21 cellular contexts compared by ENCODE assay signal in genomic region chr1:2404890-2405511, GRCh38. TPM values are rescaled to one million over a fixed set of nuclear protein-coding genes. Genes with fewer than 3 reads are reported as not detected.
DNase-seq lines count a peak whose midpoint lies in the region; ATAC-seq, FAIRE-seq and TF ChIP-seq lines count a peak whose summit lies in the region.
"Had no signal": no experiment of that assay in that cellular context is flagged by ENCODE, and none has a peak within 500 bp of the region (broad histone marks: within the 10 kb centered on the region; RNA-seq: fewer than 3 reads in every experiment).

No MANE protein-coding gene starts in this region.

- H2AFZ ChIP-seq in GM23338 (no peak overlapping the region), endothelial cell of umbilical vein (ENCODE audit: low read depth, low read length) (no peak overlapping the region)

- CTCF ChIA-PET in endothelial cell of umbilical vein (lab: Charles Lee) = interaction anchor here (0.9 to 1.2 kb wide), 2 partner anchors 13 to 231 kb away, joined by 3 to 4 read pairs; partner anchors contain the start of genes MORN1 and RER1

- intact Hi-C loops in endothelial cell of umbilical vein (cut with micrococcal nuclease) = loop anchor here (10.0 kb wide), 1 partner anchor 1220 kb away; the partner anchor contains the start of gene TPRG1L
- intact Hi-C loops in ovary (cut with DNase I) = no loop called here

- H3K27ac Mint-ChIP-seq in GM23338 = no peak overlapping the region
- H3K27ac Mint-ChIP-seq: activated CD8-positive, alpha-beta T cell treated with anti-CD3 and anti-CD28 coated beads for 36 hours; endodermal cell had no signal

- peaks cover 16% of the 10 kb centered on the region for H3K27me3 Mint-ChIP-seq in GM23338 (ENCODE audit: insufficient read depth, low read depth, poor library complexity)
- H3K27me3 Mint-ChIP-seq: activated CD8-positive, alpha-beta T cell treated with anti-CD3 and anti-CD28 coated beads for 36 hours had no signal

- TSS peak; percentile 37 for BruUV-seq in endothelial cell of umbilical vein (replicated peaks; lab: Mats Ljungman, UMichigan)

- no peaks in the 10 kb centered on the region for H3K9me2 ChIP-seq in GM23338 (ENCODE audit: insufficient read depth)

- H3K9me1 ChIP-seq in endothelial cell of umbilical vein (replicated peaks; ENCODE audit: control insufficient read depth, extremely low read depth, insufficient read depth, low read length) = no peaks in the 10 kb centered on the region

- H3K9me3 ChIP-seq in endothelial cell of umbilical vein (replicated peaks; ENCODE audit: control insufficient read depth, insufficient read depth, low read length) = no peaks in the 10 kb centered on the region
- H3K9me3 ChIP-seq in ovary = no peaks in the 10 kb centered on the region
- H3K9me3 ChIP-seq: BLaER1 treated with 17β-estradiol and CSF1 and Interleukin-3, amounts not matched to agents 10 nM and 100 nM; tibial nerve had no signal

- no peak for TF ChIP-seq POLR2A in endothelial cell of umbilical vein (IDR thresholded peaks at IDR 0.05; ENCODE audit: low read depth, low read length)
- TF ChIP-seq POLR2A in ovary (IDR thresholded peaks at IDR 0.05) = no peak

- no peaks in the 10 kb centered on the region; the same call in 2 of the 3 replicates for H3K9me3 Mint-ChIP-seq in GM23338
- H3K9me3 Mint-ChIP-seq: activated CD8-positive, alpha-beta T cell treated with anti-CD3 and anti-CD28 coated beads for 36 hours; endodermal cell had no signal

- DNase-seq in GM23338 (ENCODE audit: low spot score) = no peak
- DNase-seq in endothelial cell of umbilical vein (ENCODE audit: low read depth, low spot score) = no peak
- peak in 2 of 5 donors; percentile 46 to 76 for DNase-seq in ovary
- DNase-seq in NCI-H510A (lab: John Stamatoyannopoulos, UW) = no peak
- no peak for DNase-seq in activated CD4-positive, alpha-beta T cell treated with anti-CD3 and anti-CD28 coated beads, Interleukin-2, amount 50 U/mL, for 1 hour
- DNase-seq: activated CD8-positive, alpha-beta T cell treated with anti-CD3 and anti-CD28 coated beads for 36 hours; amniotic stem cell; cerebellar nuclear complex; endodermal cell; KBM-7; NCI-H1092 treated with DMSO at 0.1 percent for 48 hours; NCI-H82; posterior cingulate gyrus; SW 1271 had no signal

- H3K4me1 Mint-ChIP-seq in GM23338 = no peaks in the 10 kb centered on the region; the same call in 2 of the 3 replicates
- H3K4me1 Mint-ChIP-seq: endodermal cell had no signal

- H3K4me3 Mint-ChIP-seq in GM23338 = no peak overlapping the region
- H3K4me3 Mint-ChIP-seq: activated CD8-positive, alpha-beta T cell treated with anti-CD3 and anti-CD28 coated beads for 36 hours; endodermal cell had no signal

- peaks cover 5% of the 10 kb centered on the region; the same call in 1 of the 2 replicates for H3K36me3 ChIP-seq in GM23338 (ENCODE audit: insufficient read depth)
- peaks cover 15 to 61% of the 10 kb centered on the region in 2 experiments for H3K36me3 ChIP-seq in endothelial cell of umbilical vein (ENCODE audit: control insufficient read depth in 2 of 2, extremely low read depth in 1 of 2, insufficient read depth in 2 of 2, low read length in 2 of 2)
- H3K36me3 ChIP-seq in ovary = no peaks in the 10 kb centered on the region

- H3K27me3 ChIP-seq in GM23338 (ENCODE audit: insufficient read depth) (no peaks in the 10 kb centered on the region), endothelial cell of umbilical vein (ENCODE audit: control insufficient read depth in 2 of 2, insufficient read depth in 2 of 2, low read length in 2 of 2) (no peaks in the 10 kb centered on the region), ovary (no peaks in the 10 kb centered on the region)
- H3K27me3 ChIP-seq: BLaER1 treated with 17β-estradiol and CSF1 and Interleukin-3, amounts not matched to agents 10 nM and 100 nM; tibial nerve had no signal

- dilution Hi-C loops in endothelial cell of umbilical vein (cut with MboI; ENCODE audit: extremely low pct_ligation_motif_present, low sequenced_read_pairs) = no loop called here

- no peak overlapping the region for H3K4me3 ChIP-seq in GM23338
- H3K4me3 ChIP-seq in endothelial cell of umbilical vein (replicated peaks in 1 of 3; ENCODE audit: insufficient read depth in 1 of 3, low read depth in 1 of 3, low read length in 3 of 3) = no peak overlapping the region
- no peak overlapping the region for H3K4me3 ChIP-seq in ovary
- H3K4me3 ChIP-seq: BLaER1 treated with 17β-estradiol and CSF1 and Interleukin-3, amounts not matched to agents 10 nM and 100 nM; tibial nerve had no signal

- TF ChIP-seq CTCF in GM23338 (conservative IDR thresholded peaks at IDR 0.05; ENCODE audit: low read depth in 2 of 2) (no peak), endothelial cell of umbilical vein (IDR thresholded peaks at IDR 0.05; ENCODE audit: extremely low read depth in 1 of 2, insufficient read depth in 1 of 2, low read depth in 1 of 2, low read length in 2 of 2) (no peak), ovary (IDR thresholded peaks at IDR 0.05) (no peak)

- ATAC-seq in GM23338 = no peak
- no peak for ATAC-seq in GM18511 (IDR thresholded peaks at IDR 0.05; ENCODE audit: unreplicated experiment)
- no peak for ATAC-seq in activated CD4-positive, CD25-positive, alpha-beta regulatory T cell treated with anti-CD3 and anti-CD28 coated beads, Interleukin-2, amount 50 U/mL, for 24 hours
- ATAC-seq: activated CD8-positive, alpha-beta T cell treated with anti-CD3 and anti-CD28 coated beads for 36 hours had no signal

- FAIRE-seq in endothelial cell of umbilical vein (lab: Jason Lieb, UNC) = no peak
- FAIRE-seq: frontal cortex, H1 had no signal

- no peak for TF ChIP-seq EP300 in ovary (IDR thresholded peaks at IDR 0.05)

- no peaks in the 10 kb centered on the region for H3K79me2 ChIP-seq in GM23338 (replicated peaks; ENCODE audit: insufficient read depth)
- peaks cover 1% of the 10 kb centered on the region for H3K79me2 ChIP-seq in endothelial cell of umbilical vein (ENCODE audit: control insufficient read depth, insufficient read depth, low read length)

- peaks cover 63% of the 10 kb centered on the region for H3K36me3 Mint-ChIP-seq in GM23338 (ENCODE audit: low read depth)

- WGBS in ovary, 3 donors = 31 to 49% (median 34%) methylated on average over 24 of the region's 24 CpGs

- H3K4me2 ChIP-seq in GM23338 (no peak overlapping the region), endothelial cell of umbilical vein (ENCODE audit: insufficient read depth, low read length) (no peak overlapping the region)
- H3K4me2 ChIP-seq: BLaER1 treated with 17β-estradiol and CSF1 and Interleukin-3, amounts not matched to agents 10 nM and 100 nM had no signal

- H3K4me1 ChIP-seq in GM23338 (ENCODE audit: insufficient read depth) (no peaks in the 10 kb centered on the region), endothelial cell of umbilical vein (ENCODE audit: control insufficient read depth, extremely low read depth, insufficient read depth, low read length) (peaks cover 12% of the 10 kb centered on the region), ovary (ENCODE audit: insufficient read depth) (no peaks in the 10 kb centered on the region)
- H3K4me1 ChIP-seq: BLaER1 treated with 17β-estradiol and CSF1 and Interleukin-3, amounts not matched to agents 10 nM and 100 nM had no signal

- POLR2A ChIA-PET in endothelial cell of umbilical vein (lab: Charles Lee) = interaction anchor here (0.5 kb wide), 1 partner anchor 206 kb away, joined by 5 read pairs; no protein-coding TSS in a partner anchor

- peak overlapping the region; percentile 35 for H3K9ac ChIP-seq in endothelial cell of umbilical vein (replicated peaks; ENCODE audit: extremely low read depth, insufficient read depth, low read length)

- peaks cover 14% of the 10 kb centered on the region; the same call in 1 of the 2 replicates for H3F3A ChIP-seq in GM23338 (replicated peaks; ENCODE audit: low read depth)

- H3K27ac ChIP-seq in GM23338 (ENCODE audit: low read depth) (peak overlapping the region; percentile 63), endothelial cell of umbilical vein (ENCODE audit: insufficient read depth, low read depth, low read length) (peak overlapping the region; percentile 18), ovary (peak overlapping the region; percentile 22 to 57)
- H3K27ac ChIP-seq: BLaER1 treated with 17β-estradiol and CSF1 and Interleukin-3, amounts not matched to agents 10 nM and 100 nM; tibial nerve had no signal

- H4K20me1 ChIP-seq in GM23338 (replicated peaks; ENCODE audit: insufficient read depth) (no peaks in the 10 kb centered on the region), endothelial cell of umbilical vein (replicated peaks; ENCODE audit: control insufficient read depth, extremely low read depth, insufficient read depth, low read length) (no peaks in the 10 kb centered on the region)

RNA-seq across cellular contexts. Expression of gene PEX10, which starts 7.4 kb away (rescaled TPM):
- total RNA-seq in GM23338 (2014; rRNA removed; shearing (Covaris generic)) = 43.3 and 53.9 TPM in 2 replicates
- polyA plus RNA-seq in GM23338 (2016; fragmentation: Nextera tagmentation; extraction: Ambion mirVana) (15.0 and 15.9 TPM in 2 replicates), endothelial cell of umbilical vein (25.1 and 31.5 TPM in 2 replicates), ovary (10 to 100 TPM; 14.5 to 19.3 TPM)
- polyA plus RNA-seq in PFSK-1 (2012; ENCODE audit: insufficient read length, low read depth) = 37.8 TPM
- total RNA-seq in endothelial cell of umbilical vein (23.0 and 26.7 TPM in 2 replicates), ovary (10 to 100 TPM; 14.4 to 25.9 (median 23.0) TPM)
- polyA plus RNA-seq in endothelial cell of umbilical vein (2011; cell fraction: cytosol; rRNA removed) = 20.0 and 25.0 TPM in 2 replicates
- 17.1 and 17.6 TPM in 2 replicates for polyA plus RNA-seq in endothelial cell of umbilical vein (2011; cell fraction: nucleus; rRNA removed)
- 15.0 and 16.1 TPM in 2 replicates for polyA plus RNA-seq in endothelial cell of umbilical vein (2012)
- 14.5 and 18.2 TPM in 2 replicates for polyA minus RNA-seq in endothelial cell of umbilical vein
- 15.8 TPM for polyA minus RNA-seq in endothelial cell of umbilical vein (2011; cell fraction: cytosol; rRNA and poly(A)+ RNA removed)
- polyA minus RNA-seq in endothelial cell of umbilical vein (2011; cell fraction: nucleus; rRNA and poly(A)+ RNA removed) = 9.1 and 13.8 TPM in 2 replicates

RNA-seq across cellular contexts. Expression of gene RER1, which starts 13.4 kb away (rescaled TPM):
- 50.9 and 58.4 TPM in 2 replicates for total RNA-seq in GM23338 (2014; rRNA removed; shearing (Covaris generic))
- polyA plus RNA-seq in GM23338 (2016; fragmentation: Nextera tagmentation; extraction: Ambion mirVana) = 91.9 and 99.5 TPM in 2 replicates
- polyA plus RNA-seq in PFSK-1 (2012; ENCODE audit: insufficient read length, low read depth) = 144 TPM
- total RNA-seq in endothelial cell of umbilical vein = 174 and 179 TPM in 2 replicates
- polyA plus RNA-seq in endothelial cell of umbilical vein = 249 and 292 TPM in 2 replicates
- polyA plus RNA-seq in endothelial cell of umbilical vein (2011; cell fraction: cytosol; rRNA removed) = 172 and 180 TPM in 2 replicates
- 248 and 277 TPM in 2 replicates for polyA plus RNA-seq in endothelial cell of umbilical vein (2011; cell fraction: nucleus; rRNA removed)
- 123 and 155 TPM in 2 replicates for polyA plus RNA-seq in endothelial cell of umbilical vein (2012)
- polyA minus RNA-seq in endothelial cell of umbilical vein = 283 and 344 TPM in 2 replicates
- polyA minus RNA-seq in endothelial cell of umbilical vein (2011; cell fraction: cytosol; rRNA and poly(A)+ RNA removed) = 63.2 TPM
- 42.0 and 63.0 TPM in 2 replicates for polyA minus RNA-seq in endothelial cell of umbilical vein (2011; cell fraction: nucleus; rRNA and poly(A)+ RNA removed)
- total RNA-seq in ovary = 100 to 1,000 TPM in 3 of 7 donors, 10 to 100 TPM in 4; 51.0 to 130 (median 99.0) TPM
- 100 to 1,000 TPM in 1 of 2 donors, 10 to 100 TPM in 1; 66.0 to 224 TPM for polyA plus RNA-seq in ovary

RNA-seq across cellular contexts. Expression of gene MORN1, which starts 13.6 kb away (rescaled TPM):
- total RNA-seq in GM23338 (2014; rRNA removed; shearing (Covaris generic)) = 6.6 and 11.1 TPM in 2 replicates
- 4.7 and 4.8 TPM in 2 replicates for polyA plus RNA-seq in GM23338 (2016; fragmentation: Nextera tagmentation; extraction: Ambion mirVana)
- 6.3 TPM for polyA plus RNA-seq in PFSK-1 (2012; ENCODE audit: insufficient read length, low read depth)
- 6.4 and 6.5 TPM in 2 replicates for total RNA-seq in endothelial cell of umbilical vein
- polyA plus RNA-seq in endothelial cell of umbilical vein = 3.1 and 4.3 TPM in 2 replicates
- 2.6 and 3.0 TPM in 2 replicates for polyA plus RNA-seq in endothelial cell of umbilical vein (2011; cell fraction: cytosol; rRNA removed)
- 9.5 and 10.2 TPM in 2 replicates for polyA plus RNA-seq in endothelial cell of umbilical vein (2011; cell fraction: nucleus; rRNA removed)
- 1.9 and 2.6 TPM in 2 replicates for polyA plus RNA-seq in endothelial cell of umbilical vein (2012)
- 4.0 and 6.7 TPM in 2 replicates for polyA minus RNA-seq in endothelial cell of umbilical vein
- polyA minus RNA-seq in endothelial cell of umbilical vein (2011; cell fraction: cytosol; rRNA and poly(A)+ RNA removed) = 11.6 TPM
- polyA minus RNA-seq in endothelial cell of umbilical vein (2011; cell fraction: nucleus; rRNA and poly(A)+ RNA removed) = 6.7 and 7.6 TPM in 2 replicates
- total RNA-seq in ovary = 10 to 100 TPM; 15.6 to 24.2 (median 17.8) TPM
- 1 to 10 TPM; 1.7 to 8.6 TPM for polyA plus RNA-seq in ovary
